Comparison of ENCODE assay signal across 8 cellular contexts in the genomic region with DNA sequence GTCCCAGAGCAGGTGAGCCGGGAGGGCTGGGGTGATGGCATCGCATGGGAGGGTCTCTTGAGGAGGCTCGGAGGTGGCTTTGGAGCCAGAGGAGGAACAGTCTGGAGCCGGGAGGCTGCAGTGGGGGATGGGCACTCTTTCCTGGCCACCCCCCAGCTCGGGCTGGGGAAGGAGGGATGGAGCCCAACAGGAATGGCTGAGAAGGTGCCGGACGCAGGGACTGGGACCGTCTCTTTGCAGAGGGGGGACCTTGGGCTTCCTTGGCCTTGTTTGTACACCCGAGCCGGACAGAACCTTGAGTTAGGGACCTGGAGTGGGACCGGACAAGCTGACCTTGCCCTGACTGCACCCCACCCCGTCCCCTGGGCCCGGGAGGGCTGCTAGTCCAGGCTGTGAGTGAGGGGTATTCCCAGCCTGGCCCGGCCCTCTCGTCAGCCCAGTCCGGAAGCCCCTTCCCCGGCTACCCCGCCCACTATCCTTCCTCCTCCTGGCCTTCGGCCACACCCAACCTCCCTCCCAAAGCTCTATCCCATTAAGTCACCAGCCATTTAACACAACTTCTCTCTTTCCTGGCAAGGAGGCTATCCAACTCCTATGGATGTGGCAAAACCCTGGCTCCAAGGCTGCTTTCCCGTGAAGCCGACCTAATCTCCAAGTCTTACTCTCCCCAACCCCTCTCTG. TPM values are rescaled to one million over a fixed set of nuclear protein-coding genes. Genes with fewer than 3 reads are reported as not detected.
DNase-seq lines count a peak whose midpoint lies in the region; ATAC-seq and TF ChIP-seq lines count a peak whose summit lies in the region.

No MANE protein-coding gene starts in this region.

- peaks cover 10% of the 10 kb centered on the region for H3K36me3 Mint-ChIP-seq in activated CD4-positive, alpha-beta T cell treated with anti-CD3 and anti-CD28 coated beads, Interleukin-2, amount 10 ng/mL, durations not matched to agents 24 days and 14 days (ENCODE audit: low read depth)
- H3K36me3 Mint-ChIP-seq in brain, result peaks cover 18% of the 10 kb centered on the region

- H3K4me3 ChIP-seq in left lung (peak overlapping the region; percentile 40 to 50), tibial artery (peak overlapping the region; percentile 84 to 88)

- H3K4me3 Mint-ChIP-seq in activated CD4-positive, alpha-beta T cell treated with anti-CD3 and anti-CD28 coated beads, Interleukin-2, amount 10 ng/mL, durations not matched to agents 24 days and 14 days, result peak overlapping the region; percentile 54
- H3K4me3 Mint-ChIP-seq in brain, result peak overlapping the region in 4 of 5 experiments; percentile 28 to 78 (median 53)

- peaks cover 6% of the 10 kb centered on the region for H3K27me3 Mint-ChIP-seq in activated CD4-positive, alpha-beta T cell treated with anti-CD3 and anti-CD28 coated beads, Interleukin-2, amount 10 ng/mL, durations not matched to agents 24 days and 14 days
- H3K27me3 Mint-ChIP-seq in brain, result peaks cover 10% of the 10 kb centered on the region

- no peaks in the 10 kb centered on the region for H3K9me3 Mint-ChIP-seq in activated CD4-positive, alpha-beta T cell treated with anti-CD3 and anti-CD28 coated beads, Interleukin-2, amount 10 ng/mL, durations not matched to agents 24 days and 14 days
- H3K9me3 Mint-ChIP-seq in brain, result no peaks in the 10 kb centered on the region

- no peaks in the 10 kb centered on the region for H3K9me3 ChIP-seq in left lung
- no peaks in the 10 kb centered on the region for H3K9me3 ChIP-seq in tibial artery

- H3K27ac ChIP-seq in left lung (peak overlapping the region; percentile 72 to 77), tibial artery (peak overlapping the region; percentile 96 to 97)

- H3K4me1 ChIP-seq in left lung, result peaks cover 3 to 57% of the 10 kb centered on the region in 2 donors
- H3K4me1 ChIP-seq in tibial artery, result peaks cover 0 to 76% (median 59%) of the 10 kb centered on the region in 4 donors

- H3K27ac Mint-ChIP-seq in activated CD4-positive, alpha-beta T cell treated with anti-CD3 and anti-CD28 coated beads, Interleukin-2, amount 10 ng/mL, durations not matched to agents 24 days and 14 days, result no peak overlapping the region
- peak overlapping the region in 1 of 5 experiments; percentile 84 for H3K27ac Mint-ChIP-seq in brain

- ATAC-seq in left lung (peak; percentile 33), HG02678 (IDR thresholded peaks at IDR 0.05; ENCODE audit: unreplicated experiment) (no peak)

- TF ChIP-seq CTCF in brain (conservative IDR thresholded peaks at IDR 0.05) (no peak), left lung (IDR thresholded peaks at IDR 0.05) (no peak), tibial artery (IDR thresholded peaks at IDR 0.05) (no peak)

- peaks cover 0 to 24% of the 10 kb centered on the region in 2 donors for H3K36me3 ChIP-seq in left lung
- peaks cover 9 to 20% (median 16%) of the 10 kb centered on the region in 3 donors for H3K36me3 ChIP-seq in tibial artery

- peaks cover 0 to 46% of the 10 kb centered on the region in 2 donors for H3K27me3 ChIP-seq in left lung
- no peaks in the 10 kb centered on the region for H3K27me3 ChIP-seq in tibial artery

- DNase-seq in activated CD4-positive, alpha-beta T cell treated with anti-CD3 and anti-CD28 coated beads, Interleukin-2, amount 10 ng/mL, durations not matched to agents 24 days and 14 days, result no peak
- no peak for DNase-seq in activated CD4-positive, alpha-beta T cell treated with anti-CD3 and anti-CD28 coated beads, Interleukin-2, amount 50 U/mL, for 1 hour
- peak; percentile 53 to 70 for DNase-seq in left lung
- DNase-seq in tibial artery, result peak in 1 of 2 donors; percentile 86
- DNase-seq in DMS79 (lab: John Stamatoyannopoulos, UW), result no peak
- DNase-seq in HuH-7.5 (ENCODE audit: low spot score), result no peak

- H3K4me1 Mint-ChIP-seq in activated CD4-positive, alpha-beta T cell treated with anti-CD3 and anti-CD28 coated beads, Interleukin-2, amount 10 ng/mL, durations not matched to agents 24 days and 14 days, result peaks cover 6% of the 10 kb centered on the region
- peaks cover 5% of the 10 kb centered on the region for H3K4me1 Mint-ChIP-seq in brain

- intact Hi-C loops in activated CD4-positive, alpha-beta T cell treated with anti-CD3 and anti-CD28 coated beads, Interleukin-2, amount 10 ng/mL, durations not matched to agents 24 days and 14 days (cut with micrococcal nuclease), result no loop called here
- intact Hi-C loops in left lung (cut with DNase I) (no loop called here), tibial artery (cut with DNase I; ENCODE audit: low total_unique reads) (loop anchor here (10.0 kb wide), 1 partner anchor 143 kb away; no protein-coding TSS in a partner anchor)

RNA-seq across cellular contexts. Expression of a gene that starts 0.9 kb away (rescaled TPM):
- 0.42 and 0.50 TPM in 2 replicates for total RNA-seq in activated CD4-positive, alpha-beta T cell treated with anti-CD3 and anti-CD28 coated beads, Interleukin-2, amount 10 ng/mL, durations not matched to agents 24 days and 14 days
- polyA plus RNA-seq in brain (ENCODE audit: insufficient read depth, low read depth, low replicate concordance), result 2.2 TPM
- total RNA-seq in left lung, result 1 to 10 TPM; 5.3 to 7.9 TPM

RNA-seq across cellular contexts. Expression of a gene that starts 19.1 kb away (rescaled TPM):
- total RNA-seq in activated CD4-positive, alpha-beta T cell treated with anti-CD3 and anti-CD28 coated beads, Interleukin-2, amount 10 ng/mL, durations not matched to agents 24 days and 14 days, result 37.4 and 39.6 TPM in 2 replicates
- polyA plus RNA-seq in brain (ENCODE audit: insufficient read depth, low read depth, low replicate concordance), result 31.8 TPM
- total RNA-seq in left lung, result 10 to 100 TPM; 19.8 to 21.6 TPM

RNA-seq across cellular contexts. Expression of a gene that starts 22.3 kb away (rescaled TPM):
- 0.36 and 0.37 TPM in 2 replicates for total RNA-seq in activated CD4-positive, alpha-beta T cell treated with anti-CD3 and anti-CD28 coated beads, Interleukin-2, amount 10 ng/mL, durations not matched to agents 24 days and 14 days
- 6.9 TPM for polyA plus RNA-seq in brain (ENCODE audit: insufficient read depth, low read depth, low replicate concordance)
- total RNA-seq in left lung, result 1 to 10 TPM; 3.1 TPM

RNA-seq across cellular contexts. Expression of a gene that starts 34.8 kb away (rescaled TPM):
- 53.7 and 59.3 TPM in 2 replicates for total RNA-seq in activated CD4-positive, alpha-beta T cell treated with anti-CD3 and anti-CD28 coated beads, Interleukin-2, amount 10 ng/mL, durations not matched to agents 24 days and 14 days
- polyA plus RNA-seq in brain (ENCODE audit: insufficient read depth, low read depth, low replicate concordance), result 135 TPM
- total RNA-seq in left lung, result 10 to 100 TPM; 50.9 to 74.8 TPM

RNA-seq across cellular contexts. Expression of a gene that starts 50.2 kb away (rescaled TPM):
- 119 and 124 TPM in 2 replicates for total RNA-seq in activated CD4-positive, alpha-beta T cell treated with anti-CD3 and anti-CD28 coated beads, Interleukin-2, amount 10 ng/mL, durations not matched to agents 24 days and 14 days
- polyA plus RNA-seq in brain (ENCODE audit: insufficient read depth, low read depth, low replicate concordance), result 66.2 TPM
- total RNA-seq in left lung, result 10 to 100 TPM; 61.7 to 90.2 TPM

Comparison
In these comparisons a context has a peak if more than half of its experiments do, and no peak if none do; other contexts are left out.
1. DNase-seq: peak in left lung (2 of 2); none in activated CD4-positive, alpha-beta T cell treated with anti-CD3 and anti-CD28 coated beads, Interleukin-2, amount 10 ng/mL, durations not matched to agents 24 days and 14 days (single experiment), activated CD4-positive, alpha-beta T cell treated with anti-CD3 and anti-CD28 coated beads, Interleukin-2, amount 50 U/mL, for 1 hour (single experiment), DMS79 (single experiment) and HuH-7.5 (single experiment).